ENCODE assay signal across 16 cellular contexts in genomic region chr13:49218493-49219051, GRCh38. TPM values are rescaled to one million over a fixed set of nuclear protein-coding genes. Genes with fewer than 3 reads are reported as not detected.
A peak's percentile ranks its signal among the peaks of the same experiment; 100 is the strongest.
DNase-seq lines count a peak whose midpoint lies in the region; ATAC-seq and TF ChIP-seq lines count a peak whose summit lies in the region.
"Had no signal": no experiment of that assay in that cellular context is flagged by ENCODE, and none has a peak within 500 bp of the region (broad histone marks: within the 10 kb centered on the region; RNA-seq: fewer than 3 reads in every experiment).

No MANE protein-coding gene starts in this region.

- POLR2A ChIA-PET in naive thymus-derived CD4-positive, alpha-beta T cell (lab: Charles Lee): interaction anchor here (0.7 kb wide), 1 partner anchor 658 kb away, joined by 3 read pairs; no protein-coding TSS in a partner anchor

- H3K4me1 Mint-ChIP-seq in naive thymus-derived CD4-positive, alpha-beta T cell: peaks cover 20 to 36% (median 24%) of the 10 kb centered on the region in 7 donors

- peak overlapping the region; percentile 57 for H3K4me3 ChIP-seq in HUES6 (ENCODE audit: low read depth, low read length)
- H3K4me3 ChIP-seq in epithelial cell of esophagus (ENCODE audit: low read length): no peak overlapping the region
- H3K4me3 ChIP-seq in naive thymus-derived CD4-positive, alpha-beta T cell (ENCODE audit: low read length): no peak overlapping the region
- H3K4me3 ChIP-seq in uterus: no peak overlapping the region
- H3K4me3 ChIP-seq: BLaER1 treated with 17β-estradiol and CSF1 and Interleukin-3, amounts not matched to agents 10 nM and 100 nM; suprapubic skin had no signal

- H3K9me3 ChIP-seq in HUES6 (ENCODE audit: control insufficient read depth, insufficient read depth, low read depth, low read length) (no peaks in the 10 kb centered on the region), uterus (no peaks in the 10 kb centered on the region)
- H3K9me3 ChIP-seq in naive thymus-derived CD4-positive, alpha-beta T cell (ENCODE audit: control insufficient read depth in 2 of 3, low read length in 3 of 3): no peaks in the 10 kb centered on the region
- H3K9me3 ChIP-seq: suprapubic skin had no signal

- no peak for ATAC-seq in naive thymus-derived CD4-positive, alpha-beta T cell
- ATAC-seq in GM19467 (IDR thresholded peaks at IDR 0.05; ENCODE audit: unreplicated experiment): no peak

- no peak overlapping the region for H3K9ac ChIP-seq in HUES6 (ENCODE audit: low read length)
- H3K9ac ChIP-seq: BLaER1 treated with 17β-estradiol and CSF1 and Interleukin-3, amounts not matched to agents 10 nM and 100 nM had no signal

- no peak for TF ChIP-seq POLR2A in uterus (IDR thresholded peaks at IDR 0.05)

- intact Hi-C loops in naive thymus-derived CD4-positive, alpha-beta T cell (cut with micrococcal nuclease): no loop called here
- intact Hi-C loops in uterus (cut with DNase I; ENCODE audit: low total_unique reads): no loop called here

- peaks cover 23% of the 10 kb centered on the region for H3K4me1 ChIP-seq in HUES6 (ENCODE audit: control insufficient read depth, insufficient read depth, low read length)
- H3K4me1 ChIP-seq in naive thymus-derived CD4-positive, alpha-beta T cell (ENCODE audit: control insufficient read depth in 2 of 2, insufficient read depth in 2 of 2, low read length in 2 of 2): peaks cover 6 to 8% of the 10 kb centered on the region in 2 donors
- H3K4me1 ChIP-seq in uterus: peaks cover 0 to 14% of the 10 kb centered on the region in 2 donors

- TF ChIP-seq CTCF in epithelial cell of esophagus (IDR thresholded peaks at IDR 0.05; ENCODE audit: insufficient read depth, low read depth, low read length, missing control alignments) (no peak), uterus (IDR thresholded peaks at IDR 0.05) (no peak)

- peak; percentile 41 for DNase-seq in DMS53 treated with DMSO at 0.1 percent for 48 hours (lab: John Stamatoyannopoulos, UW; ENCODE audit: unreplicated experiment)
- peak; percentile 11 for DNase-seq in epithelial cell of esophagus (ENCODE audit: low read depth)
- no peak for DNase-seq in naive thymus-derived CD4-positive, alpha-beta T cell
- no peak for DNase-seq in pons (ENCODE audit: low spot score)
- DNase-seq in activated CD8-positive, alpha-beta memory T cell treated with anti-CD3 and anti-CD28 coated beads, Interleukin-2, amount 50 U/mL, for 48 hours: no peak
- DNase-seq in uterus: no peak
- DNase-seq: activated CD4-positive, CD25-positive, alpha-beta regulatory T cell treated with anti-CD3 and anti-CD28 coated beads, Interleukin-2, amount 50 U/mL, for 72 hours; activated T-cell treated with anti-CD3 and anti-CD28 coated beads, Interleukin-2, amount 50 U/mL, for 48 hours; NCI-H345; OCI-M1 had no signal

- H3K36me3 Mint-ChIP-seq in naive thymus-derived CD4-positive, alpha-beta T cell: peaks cover 6 to 16% (median 10%) of the 10 kb centered on the region in 5 donors

- peaks cover 0 to 15% (median 2%) of the 10 kb centered on the region in 11 donors for H3K9me3 Mint-ChIP-seq in naive thymus-derived CD4-positive, alpha-beta T cell

- H3K36me3 ChIP-seq in HUES6 (ENCODE audit: control insufficient read depth, insufficient read depth, low read length) (no peaks in the 10 kb centered on the region), uterus (no peaks in the 10 kb centered on the region)
- H3K36me3 ChIP-seq in naive thymus-derived CD4-positive, alpha-beta T cell (ENCODE audit: control insufficient read depth in 2 of 3, insufficient read depth in 3 of 3, low read length in 3 of 3): no peaks in the 10 kb centered on the region
- H3K36me3 ChIP-seq: suprapubic skin had no signal

- peaks cover 77% of the 10 kb centered on the region for H3K27me3 ChIP-seq in HUES6 (ENCODE audit: control insufficient read depth, insufficient read depth, low read length)
- H3K27me3 ChIP-seq in naive thymus-derived CD4-positive, alpha-beta T cell (ENCODE audit: control insufficient read depth in 2 of 2, insufficient read depth in 2 of 2, low read length in 2 of 2): peaks cover 3 to 12% of the 10 kb centered on the region in 2 donors
- peaks cover 16 to 18% of the 10 kb centered on the region in 2 donors for H3K27me3 ChIP-seq in uterus

- H3K27ac ChIP-seq in HUES6 (ENCODE audit: low read depth, low read length) (no peak overlapping the region), uterus (no peak overlapping the region)
- no peak overlapping the region for H3K27ac ChIP-seq in naive thymus-derived CD4-positive, alpha-beta T cell (ENCODE audit: low read depth, low read length)
- H3K27ac ChIP-seq: suprapubic skin had no signal

- H3K27ac Mint-ChIP-seq in naive thymus-derived CD4-positive, alpha-beta T cell: peak overlapping the region in 1 of 9 donors; percentile 2

- peaks cover 48 to 57% (median 53%) of the 10 kb centered on the region in 5 donors for H3K27me3 Mint-ChIP-seq in naive thymus-derived CD4-positive, alpha-beta T cell

- H3K4me3 Mint-ChIP-seq in naive thymus-derived CD4-positive, alpha-beta T cell: peak overlapping the region in 8 of 10 donors; percentile 3 to 80 (median 44)

- CTCF ChIA-PET in naive thymus-derived CD4-positive, alpha-beta T cell (lab: Charles Lee): no interaction called here

RNA-seq across cellular contexts. Expression of gene MLNR, which starts 1.6 kb away (rescaled TPM):
- not detected for total RNA-seq in naive thymus-derived CD4-positive, alpha-beta T cell
- polyA plus RNA-seq in naive thymus-derived CD4-positive, alpha-beta T cell: not detected
- not detected for total RNA-seq in uterus
- total RNA-seq: bronchial epithelial cell, suprapubic skin had no signal
- polyA plus RNA-seq: keratinocyte had no signal

RNA-seq across cellular contexts. Expression of gene CDADC1, which starts 29.2 kb away (rescaled TPM):
- 10 to 100 TPM; 10.7 to 21.3 (median 14.5) TPM for total RNA-seq in naive thymus-derived CD4-positive, alpha-beta T cell
- 10 to 100 TPM in 1 of 2 donors, 1 to 10 TPM in 1; 9.2 to 12.8 TPM for polyA plus RNA-seq in naive thymus-derived CD4-positive, alpha-beta T cell
- total RNA-seq in uterus: 10 to 100 TPM in 2 of 4 donors, 1 to 10 TPM in 2; 1.8 to 76.5 (median 10.9) TPM

Comparison
In these comparisons a context has a peak if more than half of its experiments do, and no peak if none do; other contexts are left out.
1. DNase-seq: peak in DMS53 treated with DMSO at 0.1 percent for 48 hours (single experiment) and epithelial cell of esophagus (single experiment); none in naive thymus-derived CD4-positive, alpha-beta T cell (0 of 9), pons (single experiment), activated CD8-positive, alpha-beta memory T cell treated with anti-CD3 and anti-CD28 coated beads, Interleukin-2, amount 50 U/mL, for 48 hours (single experiment) and uterus (0 of 2).